In the genomic region with DNA sequence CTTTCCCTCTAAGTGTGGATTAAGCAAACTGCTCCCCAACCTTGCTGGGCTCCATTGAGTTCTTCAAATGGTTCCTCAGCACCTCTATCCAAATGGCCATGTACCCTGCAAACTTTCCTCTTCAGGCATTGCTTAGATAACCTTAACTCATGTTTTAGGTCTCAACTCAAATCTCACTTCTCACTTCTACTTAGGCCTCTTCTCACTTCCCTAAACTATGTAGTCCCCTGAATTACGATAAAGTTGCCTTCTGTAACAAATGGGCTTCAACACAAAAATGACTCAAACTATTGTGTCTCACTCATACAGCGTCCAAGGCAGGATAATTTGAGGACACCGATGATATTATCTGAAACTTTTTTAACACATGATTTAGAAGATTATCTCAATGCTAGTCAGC, we compare ENCODE assay signal across 16 cellular contexts.
DNase-seq lines count a peak whose midpoint lies in the region; ATAC-seq, FAIRE-seq and TF ChIP-seq lines count a peak whose summit lies in the region.
"Had no signal": no experiment of that assay in that cellular context is flagged by ENCODE, and none has a peak within 500 bp of the region (broad histone marks: within the 10 kb centered on the region; RNA-seq: fewer than 3 reads in every experiment).

No MANE protein-coding gene starts in this region.

- H3K36me3 ChIP-seq in body of pancreas (replicated peaks in 1 of 2; ENCODE audit: insufficient read depth in 1 of 2, low read depth in 2 of 2) = no peaks in the 10 kb centered on the region

- no peaks in the 10 kb centered on the region for H3K9me3 ChIP-seq in body of pancreas

- intact Hi-C loops in body of pancreas (cut with DNase I) = no loop called here
- intact Hi-C loops in CD14-positive monocyte (cut with micrococcal nuclease) = no loop called here

- H3K36me3 Mint-ChIP-seq in CD14-positive monocyte = no peaks in the 10 kb centered on the region

- DNase-seq in MV-4-11 (lab: John Stamatoyannopoulos, UW) = peak; percentile 60
- DNase-seq in body of pancreas = no peak
- no peak for DNase-seq in CD14-positive monocyte (ENCODE audit: low spot score)
- no peak for DNase-seq in frontal cortex (ENCODE audit: low spot score in 2 of 2)
- no peak for DNase-seq in effector CD8-positive, alpha-beta T cell (lab: John Stamatoyannopoulos, UW)
- DNase-seq: activated CD4-positive, alpha-beta memory T cell treated with anti-CD3 and anti-CD28 coated beads, Interleukin-2, amount 10 ng/mL, durations not matched to agents 7 days and 5 days; DMS79; IMR-90; NCI-H1436; NCI-H526 treated with DMSO at 0.1 percent for 48 hours; T1000 had no signal

- H3K27ac ChIP-seq in body of pancreas = no peak overlapping the region

- ATAC-seq in GM18511 (IDR thresholded peaks at IDR 0.05; ENCODE audit: unreplicated experiment) (peak; percentile 87), GM21360 (IDR thresholded peaks at IDR 0.05; ENCODE audit: unreplicated experiment) (peak; percentile 87), HG02943 (IDR thresholded peaks at IDR 0.05; ENCODE audit: low read depth, unreplicated experiment) (peak; percentile 71), body of pancreas (no peak)

- H3K4me1 Mint-ChIP-seq in CD14-positive monocyte = no peaks in the 10 kb centered on the region
- H3K4me1 Mint-ChIP-seq: activated CD4-positive, alpha-beta memory T cell treated with anti-CD3 and anti-CD28 coated beads, Interleukin-2, amount 10 ng/mL, durations not matched to agents 7 days and 5 days had no signal

- TF ChIP-seq CTCF in body of pancreas (IDR thresholded peaks at IDR 0.05) = no peak
- no peak for TF ChIP-seq CTCF in CD14-positive monocyte (IDR thresholded peaks at IDR 0.05)

- no peaks in the 10 kb centered on the region for H3K4me1 ChIP-seq in body of pancreas

- H3K9me3 Mint-ChIP-seq in CD14-positive monocyte = peaks cover 2 to 25% (median 13%) of the 10 kb centered on the region in 7 donors
- H3K9me3 Mint-ChIP-seq: activated CD4-positive, alpha-beta memory T cell treated with anti-CD3 and anti-CD28 coated beads, Interleukin-2, amount 10 ng/mL, durations not matched to agents 7 days and 5 days had no signal

- no peak overlapping the region for H3K4me3 Mint-ChIP-seq in CD14-positive monocyte
- H3K4me3 Mint-ChIP-seq: activated CD4-positive, alpha-beta memory T cell treated with anti-CD3 and anti-CD28 coated beads, Interleukin-2, amount 10 ng/mL, durations not matched to agents 7 days and 5 days had no signal

- H3K27me3 ChIP-seq in body of pancreas = no peaks in the 10 kb centered on the region

- H3K27ac Mint-ChIP-seq in CD14-positive monocyte = no peak overlapping the region
- H3K27ac Mint-ChIP-seq: activated CD4-positive, alpha-beta memory T cell treated with anti-CD3 and anti-CD28 coated beads, Interleukin-2, amount 10 ng/mL, durations not matched to agents 7 days and 5 days had no signal

- H3K27me3 Mint-ChIP-seq in CD14-positive monocyte (ENCODE audit: low read depth in 3 of 3) = peaks cover 0 to 3% (median 0%) of the 10 kb centered on the region in 3 donors
- H3K27me3 Mint-ChIP-seq: activated CD4-positive, alpha-beta memory T cell treated with anti-CD3 and anti-CD28 coated beads, Interleukin-2, amount 10 ng/mL, durations not matched to agents 7 days and 5 days had no signal

- FAIRE-seq in frontal cortex (lab: Jason Lieb, UNC) = no peak
- FAIRE-seq: endothelial cell of umbilical vein, GM12892 had no signal

- H3K4me3 ChIP-seq in body of pancreas = no peak overlapping the region

- no peak for TF ChIP-seq POLR2A in body of pancreas (IDR thresholded peaks at IDR 0.05)

- 48 to 51% methylated on average over 3 of the region's 3 CpGs for WGBS in body of pancreas, 2 donors
